In the genomic region with DNA sequence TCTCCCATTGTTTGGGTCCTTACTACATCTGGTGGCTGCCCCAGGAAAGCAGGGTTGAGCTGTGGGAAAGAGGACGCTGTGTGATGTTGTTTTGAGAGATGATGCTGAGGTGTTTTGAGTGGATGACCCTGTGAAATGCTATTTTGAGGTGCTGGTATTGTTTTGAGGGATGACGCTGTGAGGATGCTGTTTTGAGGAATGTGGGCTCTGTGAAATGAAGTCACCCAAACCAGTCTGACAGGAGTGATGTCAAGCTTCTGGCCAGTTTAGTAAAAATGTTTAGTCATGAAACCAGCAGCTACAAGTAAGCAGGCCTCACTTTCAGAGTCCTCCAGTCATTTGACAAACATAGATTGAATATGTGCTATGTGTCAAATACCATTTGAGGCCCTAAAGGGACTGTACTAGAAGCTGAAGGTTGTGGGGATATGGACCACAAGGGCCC, we compare ENCODE assay signal across 1 cellular context.
TF ChIP-seq lines count a peak whose summit lies in the region.

No MANE protein-coding gene starts in this region.

TF ChIP-seq in IMR-90, 13 proteins besides CTCF, POLR2A, EP300 and RAD21:
- TF ChIP-seq MAZ (IDR thresholded peaks at IDR 0.05; ENCODE audit: borderline replicate concordance, low read depth, low read length) (no peak), NFE2L2 (IDR thresholded peaks at IDR 0.05; ENCODE audit: low read depth, low read length) (no peak), SMC3 (IDR thresholded peaks at IDR 0.05; ENCODE audit: low read depth, low read length) (no peak), CEBPB (IDR thresholded peaks at IDR 0.05; ENCODE audit: low read depth, low read length) (no peak), MXI1 (IDR thresholded peaks at IDR 0.05; ENCODE audit: borderline replicate concordance, low read depth, low read length) (no peak), RCOR1 (IDR thresholded peaks at IDR 0.05; ENCODE audit: insufficient replicate concordance, low read length) (no peak), RFX5 (IDR thresholded peaks at IDR 0.05; ENCODE audit: low read depth, low read length) (no peak), MAFK (IDR thresholded peaks at IDR 0.05; ENCODE audit: low read depth, low read length) (no peak), CHD1 (IDR thresholded peaks at IDR 0.05; ENCODE audit: low read depth, low read length) (no peak), BHLHE40 (IDR thresholded peaks at IDR 0.05; ENCODE audit: low read depth, low read length) (no peak), FOS (IDR thresholded peaks at IDR 0.05; ENCODE audit: low read depth, low read length) (no peak)
- TF ChIP-seq, protein P1, sequence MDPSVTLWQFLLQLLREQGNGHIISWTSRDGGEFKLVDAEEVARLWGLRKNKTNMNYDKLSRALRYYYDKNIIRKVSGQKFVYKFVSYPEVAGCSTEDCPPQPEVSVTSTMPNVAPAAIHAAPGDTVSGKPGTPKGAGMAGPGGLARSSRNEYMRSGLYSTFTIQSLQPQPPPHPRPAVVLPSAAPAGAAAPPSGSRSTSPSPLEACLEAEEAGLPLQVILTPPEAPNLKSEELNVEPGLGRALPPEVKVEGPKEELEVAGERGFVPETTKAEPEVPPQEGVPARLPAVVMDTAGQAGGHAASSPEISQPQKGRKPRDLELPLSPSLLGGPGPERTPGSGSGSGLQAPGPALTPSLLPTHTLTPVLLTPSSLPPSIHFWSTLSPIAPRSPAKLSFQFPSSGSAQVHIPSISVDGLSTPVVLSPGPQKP (IDR thresholded peaks at IDR 0.05; ENCODE audit: borderline replicate concordance, low read depth, low read length) = no peak
- TF ChIP-seq, protein P2, sequence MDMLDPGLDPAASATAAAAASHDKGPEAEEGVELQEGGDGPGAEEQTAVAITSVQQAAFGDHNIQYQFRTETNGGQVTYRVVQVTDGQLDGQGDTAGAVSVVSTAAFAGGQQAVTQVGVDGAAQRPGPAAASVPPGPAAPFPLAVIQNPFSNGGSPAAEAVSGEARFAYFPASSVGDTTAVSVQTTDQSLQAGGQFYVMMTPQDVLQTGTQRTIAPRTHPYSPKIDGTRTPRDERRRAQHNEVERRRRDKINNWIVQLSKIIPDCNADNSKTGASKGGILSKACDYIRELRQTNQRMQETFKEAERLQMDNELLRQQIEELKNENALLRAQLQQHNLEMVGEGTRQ (IDR thresholded peaks at IDR 0.05; ENCODE audit: low read depth, low read length) = no peak
